ENCODE assay signal across 18 cellular contexts in genomic region chr3:127714151-127714571, GRCh38. TPM values are rescaled to one million over a fixed set of nuclear protein-coding genes. Genes with fewer than 3 reads are reported as not detected.
DNase-seq lines count a peak whose midpoint lies in the region; ATAC-seq and TF ChIP-seq lines count a peak whose summit lies in the region.
"Had no signal": no experiment of that assay in that cellular context is flagged by ENCODE, and none has a peak within 500 bp of the region (broad histone marks: within the 10 kb centered on the region; RNA-seq: fewer than 3 reads in every experiment).

No MANE protein-coding gene starts in this region.

- H3K4me3 ChIP-seq in esophagus muscularis mucosa (no peak overlapping the region), osteoblast (ENCODE audit: insufficient read depth, low read length) (no peak overlapping the region)
- H3K4me3 ChIP-seq: ovary, PC-9 had no signal

- H3K4me1 ChIP-seq in esophagus muscularis mucosa (peaks cover 48 to 84% (median 75%) of the 10 kb centered on the region in 4 donors), osteoblast (ENCODE audit: insufficient read depth, low read length) (peaks cover 6% of the 10 kb centered on the region)

- H3K4me2 ChIP-seq in osteoblast (ENCODE audit: insufficient read depth, low read length), result no peak overlapping the region
- H3K4me2 ChIP-seq: PC-9, SK-N-SH had no signal

- H3K9me3 ChIP-seq in esophagus muscularis mucosa, result no peaks in the 10 kb centered on the region
- no peaks in the 10 kb centered on the region for H3K9me3 ChIP-seq in osteoblast (ENCODE audit: low read depth, low read length)
- H3K9me3 ChIP-seq: ovary, SK-N-SH had no signal

- peaks cover 0 to 40% (median 17%) of the 10 kb centered on the region in 4 donors for H3K36me3 ChIP-seq in esophagus muscularis mucosa
- H3K36me3 ChIP-seq in osteoblast (ENCODE audit: insufficient read depth, low read length), result peaks cover 4% of the 10 kb centered on the region
- H3K36me3 ChIP-seq: ovary had no signal

- H3K79me2 ChIP-seq in osteoblast (ENCODE audit: insufficient read depth, low read length), result no peaks in the 10 kb centered on the region

- no peaks in the 10 kb centered on the region for H3K9me3 Mint-ChIP-seq in nephron
- H3K9me3 Mint-ChIP-seq: activated CD4-positive, alpha-beta memory T cell treated with anti-CD3 and anti-CD28 coated beads for 36 hours; activated naive CD8-positive, alpha-beta T cell treated with anti-CD3 and anti-CD28 coated beads, Interleukin-2, amount 50 U/mL, for 24 hours; CD8-positive, alpha-beta T cell had no signal

- ATAC-seq in HG03460 (IDR thresholded peaks at IDR 0.05; ENCODE audit: unreplicated experiment) (no peak), HG02840 (IDR thresholded peaks at IDR 0.05; ENCODE audit: low FRiP score, unreplicated experiment) (no peak), omental fat pad (ENCODE audit: low FRiP score) (no peak)
- ATAC-seq: activated naive CD8-positive, alpha-beta T cell treated with anti-CD3 and anti-CD28 coated beads, Interleukin-2, amount 50 U/mL, for 24 hours; CD8-positive, alpha-beta T cell; HCT116 had no signal

- H3K27ac Mint-ChIP-seq in nephron, result peak overlapping the region; percentile 29 to 83 (median 75)
- H3K27ac Mint-ChIP-seq: activated CD4-positive, alpha-beta memory T cell treated with anti-CD3 and anti-CD28 coated beads for 36 hours; activated naive CD8-positive, alpha-beta T cell treated with anti-CD3 and anti-CD28 coated beads, Interleukin-2, amount 50 U/mL, for 24 hours; CD8-positive, alpha-beta T cell had no signal

- DNase-seq in DMS79 (lab: John Stamatoyannopoulos, UW) (peak; percentile 55), NCI-H2081 treated with DMSO at 0.1 percent for 48 hours (lab: John Stamatoyannopoulos, UW) (peak; percentile 55), esophagus muscularis mucosa (ENCODE audit: extremely low spot score) (no peak), omental fat pad (ENCODE audit: low spot score) (no peak), osteoblast (ENCODE audit: insufficient read length, low spot score, missing footprints) (no peak)
- DNase-seq: activated CD4-positive, alpha-beta memory T cell treated with anti-CD3 and anti-CD28 coated beads for 36 hours; activated naive CD8-positive, alpha-beta T cell treated with anti-CD3 and anti-CD28 coated beads, Interleukin-2, amount 50 U/mL, for 24 hours; CD8-positive, alpha-beta T cell; central memory CD4-positive, alpha-beta T cell; GDM1; PC-9; SK-N-SH; stimulated activated naive CD8-positive, alpha-beta T cell treated with anti-CD3 and anti-CD28 coated beads, Interleukin-15, Interleukin-2, amounts not matched to agents 100 U/mL and 50 U/mL, for 24 hours had no signal

- H3K4me1 Mint-ChIP-seq in nephron, result peaks cover 46% of the 10 kb centered on the region
- H3K4me1 Mint-ChIP-seq: activated naive CD8-positive, alpha-beta T cell treated with anti-CD3 and anti-CD28 coated beads, Interleukin-2, amount 50 U/mL, for 24 hours had no signal

- no peaks in the 10 kb centered on the region for H3K27me3 ChIP-seq in esophagus muscularis mucosa
- H3K27me3 ChIP-seq in osteoblast (ENCODE audit: insufficient read depth, low read length), result no peaks in the 10 kb centered on the region
- H3K27me3 ChIP-seq: ovary had no signal

- H3K36me3 Mint-ChIP-seq in nephron (ENCODE audit: low read depth), result no peaks in the 10 kb centered on the region
- H3K36me3 Mint-ChIP-seq: activated CD4-positive, alpha-beta memory T cell treated with anti-CD3 and anti-CD28 coated beads for 36 hours; CD8-positive, alpha-beta T cell had no signal

- peaks cover 30% of the 10 kb centered on the region for H3K27me3 Mint-ChIP-seq in nephron (ENCODE audit: low read depth)

- WGBS in esophagus muscularis mucosa, result 75% methylated on average over 10 of the region's 10 CpGs

- intact Hi-C loops in esophagus muscularis mucosa (cut with DNase I), result no loop called here

- H2AFZ ChIP-seq in osteoblast (ENCODE audit: low read length), result no peak overlapping the region
- H2AFZ ChIP-seq: PC-9 had no signal

- H4K20me1 ChIP-seq in osteoblast (ENCODE audit: insufficient read depth, low read length), result no peaks in the 10 kb centered on the region

- H3K4me3 Mint-ChIP-seq in nephron, result no peak overlapping the region
- H3K4me3 Mint-ChIP-seq: activated CD4-positive, alpha-beta memory T cell treated with anti-CD3 and anti-CD28 coated beads for 36 hours; activated naive CD8-positive, alpha-beta T cell treated with anti-CD3 and anti-CD28 coated beads, Interleukin-2, amount 50 U/mL, for 24 hours; CD8-positive, alpha-beta T cell had no signal

- no peak for TF ChIP-seq POLR2A in esophagus muscularis mucosa (IDR thresholded peaks at IDR 0.05; ENCODE audit: low read depth)

- H3K27ac ChIP-seq in esophagus muscularis mucosa (replicated peaks in 1 of 4) (peak overlapping the region in 3 of 4 donors; percentile 12 to 68 (median 42)), osteoblast (ENCODE audit: low read depth, low read length) (no peak overlapping the region)
- H3K27ac ChIP-seq: ovary, PC-9 had no signal

- TF ChIP-seq CTCF in esophagus muscularis mucosa (IDR thresholded peaks at IDR 0.05), result no peak
- no peak for TF ChIP-seq CTCF in nephron (IDR thresholded peaks at IDR 0.05; ENCODE audit: unreplicated experiment in 3 of 3)
- TF ChIP-seq CTCF in omental fat pad (IDR thresholded peaks at IDR 0.05), result no peak
- TF ChIP-seq CTCF in osteoblast (IDR thresholded peaks at IDR 0.05; ENCODE audit: extremely low read depth, low read depth, low read length), result no peak

- TF ChIP-seq EP300 in esophagus muscularis mucosa (IDR thresholded peaks at IDR 0.05), result no peak

RNA-seq across cellular contexts. Expression of gene ABTB1, which starts 41.4 kb away (rescaled TPM):
- 10 to 100 TPM; 21.7 to 44.4 (median 40.6) TPM for total RNA-seq in esophagus muscularis mucosa
- total RNA-seq in omental fat pad, result 100 to 1,000 TPM in 1 of 4 donors, 10 to 100 TPM in 3; 19.5 to 114 (median 28.7) TPM
- 14.7 and 17.7 TPM in 2 replicates for total RNA-seq in osteoblast

Comparison
In these comparisons a context has a peak if more than half of its experiments do, and no peak if none do; other contexts are left out.
1. DNase-seq: peak in DMS79 (single experiment) and NCI-H2081 treated with DMSO at 0.1 percent for 48 hours (single experiment); none in esophagus muscularis mucosa (single experiment), omental fat pad (single experiment) and osteoblast (single experiment).